26 cellular contexts compared by ENCODE assay signal in genomic region chr2:47147011-47147410, GRCh38. TPM values are rescaled to one million over a fixed set of nuclear protein-coding genes. Genes with fewer than 3 reads are reported as not detected.
DNase-seq lines count a peak whose midpoint lies in the region; ATAC-seq, FAIRE-seq and TF ChIP-seq lines count a peak whose summit lies in the region.
"Had no signal": no experiment of that assay in that cellular context is flagged by ENCODE, and none has a peak within 500 bp of the region (broad histone marks: within the 10 kb centered on the region; RNA-seq: fewer than 3 reads in every experiment).

No MANE protein-coding gene starts in this region.

- no peak overlapping the region for H2BK120ac ChIP-seq in mesenchymal stem cell (ENCODE audit: low read depth, low read length)

- TF ChIP-seq CTCF in HepG2 (CRISPR knock-in tag; IDR thresholded peaks at IDR 0.05) (no peak), right lobe of liver (IDR thresholded peaks at IDR 0.05) (no peak)

- H3K4me2 ChIP-seq in HepG2 (ENCODE audit: low read depth, low read length): no peak overlapping the region
- no peak overlapping the region for H3K4me2 ChIP-seq in mesenchymal stem cell (ENCODE audit: low read length, poor library complexity, severe bottlenecking)
- H3K4me2 ChIP-seq: A549; BLaER1 treated with 17β-estradiol and CSF1 and Interleukin-3, amounts not matched to agents 10 nM and 100 nM had no signal

- H4K91ac ChIP-seq in mesenchymal stem cell (ENCODE audit: low read length): no peak overlapping the region

- no peak overlapping the region for H4K8ac ChIP-seq in mesenchymal stem cell (ENCODE audit: low read length)

- H2AK5ac ChIP-seq in mesenchymal stem cell (ENCODE audit: low read length, severe bottlenecking): no peak overlapping the region

- no peak for DNase-seq in HepG2 (ENCODE audit: low spot score)
- DNase-seq in right lobe of liver: no peak
- peak; percentile 37 for DNase-seq in kidney glomerular epithelial cell (lab: John Stamatoyannopoulos, UW)
- no peak for DNase-seq in mesenchymal stem cell
- DNase-seq in activated CD4-positive, CD25-positive, alpha-beta regulatory T cell (lab: John Stamatoyannopoulos, UW): no peak
- DNase-seq in effector CD4-positive, alpha-beta T cell: no peak
- DNase-seq: AML-193; Caco-2; CD4-positive, alpha-beta T cell; CD8-positive, alpha-beta T cell; DMS 273 treated with DMSO at 0.1 percent for 48 hours; DMS153; DMS53; DMS79; DND-41; EL; GDM1 had no signal

- no peaks in the 10 kb centered on the region for H3K36me3 ChIP-seq in HepG2 (replicated peaks in 1 of 2; ENCODE audit: control insufficient read depth in 1 of 2, insufficient read depth in 2 of 2, low read length in 2 of 2)
- H3K36me3 ChIP-seq in right lobe of liver: peaks cover 0 to 11% (median 2%) of the 10 kb centered on the region in 4 donors
- H3K36me3 ChIP-seq in mesenchymal stem cell (ENCODE audit: control insufficient read depth in 1 of 2, insufficient read depth in 2 of 2, low read depth in 1 of 2, low read length in 2 of 2): peaks cover 12 to 78% of the 10 kb centered on the region in 2 experiments

- ATAC-seq in HepG2 (peak; percentile 21; the same call in 1 of the 3 replicates), right lobe of liver (no peak)
- ATAC-seq: CD8-positive, alpha-beta T cell; GM12878 had no signal

- H3K18ac ChIP-seq in mesenchymal stem cell (ENCODE audit: low read depth in 1 of 2, low read length in 2 of 2): no peak overlapping the region

- TF ChIP-seq POLR2A in HepG2 (IDR thresholded peaks at IDR 0.05; ENCODE audit: insufficient read depth in 1 of 2, low read depth in 2 of 2, low read length in 2 of 2): no peak
- no peak for TF ChIP-seq POLR2A in right lobe of liver (IDR thresholded peaks at IDR 0.05)

- H3K9ac ChIP-seq in HepG2 (ENCODE audit: insufficient read depth, low read depth, low read length) (no peak overlapping the region), mesenchymal stem cell (ENCODE audit: low read length) (no peak overlapping the region)
- H3K9ac ChIP-seq: BLaER1 treated with 17β-estradiol and CSF1 and Interleukin-3, amounts not matched to agents 10 nM and 100 nM had no signal

- no peaks in the 10 kb centered on the region for H3K79me2 ChIP-seq in HepG2 (ENCODE audit: insufficient read depth, low read length)

- no peak overlapping the region for H2BK5ac ChIP-seq in mesenchymal stem cell (ENCODE audit: low read depth, low read length, poor library complexity, severe bottlenecking)

- H2AFZ ChIP-seq in HepG2 (ENCODE audit: low read length) (no peak overlapping the region), mesenchymal stem cell (ENCODE audit: low read depth, low read length) (no peak overlapping the region)

- intact Hi-C loops in HepG2 (cut with micrococcal nuclease; ENCODE audit: unreplicated experiment) (no loop called here), right lobe of liver (cut with DNase I) (no loop called here)

- peaks cover 13% of the 10 kb centered on the region for H3K4me1 ChIP-seq in HepG2 (ENCODE audit: insufficient read depth, low read length)
- H3K4me1 ChIP-seq in right lobe of liver: no peaks in the 10 kb centered on the region
- H3K4me1 ChIP-seq in mesenchymal stem cell (ENCODE audit: control insufficient read depth, insufficient read depth, low read depth, low read length): peaks cover 6% of the 10 kb centered on the region

- POLR2A ChIA-PET in HepG2 (lab: Yijun Ruan, JAX): interaction anchor here (1.1 kb wide), 1 partner anchor 68 kb away, joined by 3 read pairs; no protein-coding TSS in a partner anchor

- no peak overlapping the region for H2BK12ac ChIP-seq in mesenchymal stem cell (ENCODE audit: low read length in 2 of 2)

- H3K4me3 ChIP-seq in HepG2 (replicated peaks in 1 of 3; ENCODE audit: insufficient read depth in 1 of 3, low read depth in 2 of 3, low read length in 3 of 3) (no peak overlapping the region), right lobe of liver (no peak overlapping the region), mesenchymal stem cell (ENCODE audit: insufficient read depth in 1 of 2, low read depth in 1 of 2, low read length in 2 of 2) (no peak overlapping the region)
- H3K4me3 ChIP-seq: A549; BLaER1 treated with 17β-estradiol and CSF1 and Interleukin-3, amounts not matched to agents 10 nM and 100 nM; GM12878 had no signal

- H3K27me3 ChIP-seq in HepG2 (ENCODE audit: control insufficient read depth in 1 of 2, insufficient read depth in 2 of 2, low read length in 2 of 2) (no peaks in the 10 kb centered on the region), right lobe of liver (no peaks in the 10 kb centered on the region), mesenchymal stem cell (ENCODE audit: control insufficient read depth in 1 of 2, insufficient read depth in 1 of 2, low read length in 2 of 2) (no peaks in the 10 kb centered on the region)
- H3K27me3 ChIP-seq: BLaER1 treated with 17β-estradiol and CSF1 and Interleukin-3, amounts not matched to agents 10 nM and 100 nM had no signal

- no peak for FAIRE-seq in HepG2 (lab: Jason Lieb, UNC)
- FAIRE-seq: A549, GM12878, GM12892, GM18507 had no signal

- H3K27ac ChIP-seq in HepG2 (ENCODE audit: extremely low read length, insufficient read depth, low read length): no peak overlapping the region
- H3K27ac ChIP-seq in right lobe of liver: no peak overlapping the region
- peak overlapping the region; percentile 15 for H3K27ac ChIP-seq in mesenchymal stem cell (ENCODE audit: low read length, poor library complexity, severe bottlenecking)
- H3K27ac ChIP-seq: 22Rv1; A549; BLaER1 treated with 17β-estradiol and CSF1 and Interleukin-3, amounts not matched to agents 10 nM and 100 nM; C4-2B had no signal

- 87% methylated on average over 3 of the region's 3 CpGs for WGBS in HepG2 (ENCODE audit: low lambda C conversion rate)
- 88% methylated on average over 3 of the region's 3 CpGs for WGBS in right lobe of liver (ENCODE audit: insufficient coverage, low coverage, low lambda C conversion rate, missing lambda C conversion rate)
- WGBS in mesenchymal stem cell: 90% methylated on average over 2 of the region's 3 CpGs

- CTCF ChIA-PET in HepG2 (lab: Yijun Ruan, JAX; ENCODE audit: low intra/inter-chr PET ratio, low total read pairs): no interaction called here

- no peak for TF ChIP-seq RAD21 in HepG2 (CRISPR knock-in tag; IDR thresholded peaks at IDR 0.05)

- H3K4ac ChIP-seq in mesenchymal stem cell (ENCODE audit: low read depth in 1 of 2, low read length in 2 of 2): no peak overlapping the region

- TF ChIP-seq EP300 in HepG2 (IDR thresholded peaks at IDR 0.05; ENCODE audit: low read depth in 2 of 2, low read length in 2 of 2): no peak
- TF ChIP-seq EP300 in HepG2 (CRISPR knock-in tag; IDR thresholded peaks at IDR 0.05; ENCODE audit: borderline replicate concordance): no peak

- H3K23ac ChIP-seq in mesenchymal stem cell (ENCODE audit: low read length in 2 of 2): no peak overlapping the region

- BruUV-seq in HepG2 (replicated peaks; lab: Mats Ljungman, UMichigan): no TSS peak

- no peaks in the 10 kb centered on the region for H4K20me1 ChIP-seq in HepG2 (ENCODE audit: insufficient read depth, low read length)
- H4K20me1 ChIP-seq: BLaER1 treated with 17β-estradiol and CSF1 and Interleukin-3, amounts not matched to agents 10 nM and 100 nM had no signal

- in situ Hi-C loops in HepG2 (cut with HindIII; ENCODE audit: extremely low pct_ligation_motif_present, low pct_unique_long_range_greater_than_20kb): no loop called here

- H3K9me3 ChIP-seq in HepG2 (ENCODE audit: low read length) (no peaks in the 10 kb centered on the region), right lobe of liver (no peaks in the 10 kb centered on the region), mesenchymal stem cell (ENCODE audit: control insufficient read depth, low read length) (no peaks in the 10 kb centered on the region)
- H3K9me3 ChIP-seq: A549 had no signal

- H3K14ac ChIP-seq in mesenchymal stem cell (ENCODE audit: low read length in 2 of 2): no peak overlapping the region

- no peak overlapping the region for H2BK15ac ChIP-seq in mesenchymal stem cell (ENCODE audit: low read depth, poor library complexity, severe bottlenecking)

- peaks cover 5% of the 10 kb centered on the region for H3K79me1 ChIP-seq in mesenchymal stem cell (replicated peaks; ENCODE audit: low read length, poor library complexity, severe bottlenecking)

RNA-seq across cellular contexts. Expression of gene STPG4, which starts 8.1 kb away (rescaled TPM):
- total RNA-seq in HepG2 (2016; rRNA removed; fragmentation: Illumina TruSeq; extraction: Trizol) (0.15 TPM in 2 replicates), right lobe of liver (not detected)
- 0.53 and 1.1 TPM in 2 replicates for total RNA-seq in HepG2 (2016; cell fraction: cytosol; rRNA removed; fragmentation: Illumina TruSeq; extraction: Trizol; ENCODE audit: low read depth)
- 0.28 TPM in 1 of 2 replicates, not detected in the other for total RNA-seq in HepG2 (2016; cell fraction: insoluble cytoplasmic fraction; rRNA removed; fragmentation: Illumina TruSeq; extraction: Trizol)
- total RNA-seq in HepG2 (2016; cell fraction: membrane; rRNA removed; fragmentation: Illumina TruSeq; extraction: Trizol): 0.34 and 0.71 TPM in 2 replicates
- 0.41 and 0.75 TPM in 2 replicates for total RNA-seq in HepG2 (2016; cell fraction: nucleus; rRNA removed; fragmentation: Illumina TruSeq; extraction: Trizol)
- polyA plus RNA-seq in HepG2 (2011; rRNA removed): 0.11 and 0.20 TPM in 2 replicates
- not detected in 2 replicates for polyA plus RNA-seq in HepG2 (2011; cell fraction: cytosol; rRNA removed)
- 0.19 and 0.80 TPM in 2 replicates for polyA plus RNA-seq in HepG2 (2011; cell fraction: nucleus; rRNA removed)
- polyA plus RNA-seq in HepG2 (2012): 0.17 and 0.27 TPM in 2 replicates
- not detected in 2 replicates for polyA plus RNA-seq in HepG2 (2016; cell fraction: cytosol; fragmentation: Illumina TruSeq; extraction: Trizol; ENCODE audit: low read depth)
- polyA plus RNA-seq in HepG2 (2016; cell fraction: insoluble cytoplasmic fraction; fragmentation: Illumina TruSeq; extraction: Trizol; ENCODE audit: low read depth): not detected in 2 replicates
- polyA plus RNA-seq in HepG2 (2016; cell fraction: membrane; fragmentation: Illumina TruSeq; extraction: Trizol; ENCODE audit: low read depth): not detected in 2 replicates
- polyA plus RNA-seq in HepG2 (2016; cell fraction: nucleus; fragmentation: Illumina TruSeq; extraction: Trizol; ENCODE audit: insufficient read depth, low read depth): not detected in 2 replicates
- polyA minus RNA-seq in HepG2 (2011; rRNA and poly(A)+ RNA removed; ENCODE audit: low replicate concordance): 0.23 and 0.32 TPM in 2 replicates
- not detected in 2 replicates for polyA minus RNA-seq in HepG2 (2011; cell fraction: cytosol; rRNA and poly(A)+ RNA removed)
- polyA minus RNA-seq in HepG2 (2011; cell fraction: nucleus; rRNA and poly(A)+ RNA removed): 1.5 and 2.6 TPM in 2 replicates
- 0.06 TPM for polyA plus RNA-seq in mesenchymal stem cell (2013, experiment 1 of 2)
- 0.05 TPM for polyA plus RNA-seq in mesenchymal stem cell (2013, experiment 2 of 2)
- total RNA-seq: CD4-positive, alpha-beta T cell; Daoy; G401 had no signal

RNA-seq across cellular contexts. Expression of gene CALM2, which starts 29.3 kb away (rescaled TPM):
- total RNA-seq in HepG2 (2016; rRNA removed; fragmentation: Illumina TruSeq; extraction: Trizol) (1,135 and 1,941 TPM in 2 replicates), right lobe of liver (100 to 1,000 TPM; 130 to 301 (median 227) TPM)
- 204 and 218 TPM in 2 replicates for total RNA-seq in HepG2 (2016; cell fraction: cytosol; rRNA removed; fragmentation: Illumina TruSeq; extraction: Trizol; ENCODE audit: low read depth)
- 1,133 and 2,031 TPM in 2 replicates for total RNA-seq in HepG2 (2016; cell fraction: insoluble cytoplasmic fraction; rRNA removed; fragmentation: Illumina TruSeq; extraction: Trizol)
- total RNA-seq in HepG2 (2016; cell fraction: membrane; rRNA removed; fragmentation: Illumina TruSeq; extraction: Trizol): 342 and 376 TPM in 2 replicates
- 391 and 398 TPM in 2 replicates for total RNA-seq in HepG2 (2016; cell fraction: nucleus; rRNA removed; fragmentation: Illumina TruSeq; extraction: Trizol)
- polyA plus RNA-seq in HepG2 (2011; rRNA removed): 199 and 375 TPM in 2 replicates
- polyA plus RNA-seq in HepG2 (2011; cell fraction: cytosol; rRNA removed): 180 and 322 TPM in 2 replicates
- polyA plus RNA-seq in HepG2 (2011; cell fraction: nucleus; rRNA removed): 56.5 and 80.7 TPM in 2 replicates
- 523 and 688 TPM in 2 replicates for polyA plus RNA-seq in HepG2 (2012)
- polyA plus RNA-seq in HepG2 (2016; cell fraction: cytosol; fragmentation: Illumina TruSeq; extraction: Trizol; ENCODE audit: low read depth): 147 and 158 TPM in 2 replicates
- polyA plus RNA-seq in HepG2 (2016; cell fraction: insoluble cytoplasmic fraction; fragmentation: Illumina TruSeq; extraction: Trizol; ENCODE audit: low read depth): 1,845 and 2,024 TPM in 2 replicates
- 291 and 300 TPM in 2 replicates for polyA plus RNA-seq in HepG2 (2016; cell fraction: membrane; fragmentation: Illumina TruSeq; extraction: Trizol; ENCODE audit: low read depth)
- 648 and 664 TPM in 2 replicates for polyA plus RNA-seq in HepG2 (2016; cell fraction: nucleus; fragmentation: Illumina TruSeq; extraction: Trizol; ENCODE audit: insufficient read depth, low read depth)
- polyA minus RNA-seq in HepG2 (2011; rRNA and poly(A)+ RNA removed; ENCODE audit: low replicate concordance): 41.7 and 64.0 TPM in 2 replicates
- 133 and 146 TPM in 2 replicates for polyA minus RNA-seq in HepG2 (2011; cell fraction: cytosol; rRNA and poly(A)+ RNA removed)
- polyA minus RNA-seq in HepG2 (2011; cell fraction: nucleus; rRNA and poly(A)+ RNA removed): 169 and 178 TPM in 2 replicates
- 708 TPM for polyA plus RNA-seq in mesenchymal stem cell (2013, experiment 1 of 2)
- polyA plus RNA-seq in mesenchymal stem cell (2013, experiment 2 of 2): 761 TPM
